Comparison of ENCODE assay signal across 10 cellular contexts in the genomic region with DNA sequence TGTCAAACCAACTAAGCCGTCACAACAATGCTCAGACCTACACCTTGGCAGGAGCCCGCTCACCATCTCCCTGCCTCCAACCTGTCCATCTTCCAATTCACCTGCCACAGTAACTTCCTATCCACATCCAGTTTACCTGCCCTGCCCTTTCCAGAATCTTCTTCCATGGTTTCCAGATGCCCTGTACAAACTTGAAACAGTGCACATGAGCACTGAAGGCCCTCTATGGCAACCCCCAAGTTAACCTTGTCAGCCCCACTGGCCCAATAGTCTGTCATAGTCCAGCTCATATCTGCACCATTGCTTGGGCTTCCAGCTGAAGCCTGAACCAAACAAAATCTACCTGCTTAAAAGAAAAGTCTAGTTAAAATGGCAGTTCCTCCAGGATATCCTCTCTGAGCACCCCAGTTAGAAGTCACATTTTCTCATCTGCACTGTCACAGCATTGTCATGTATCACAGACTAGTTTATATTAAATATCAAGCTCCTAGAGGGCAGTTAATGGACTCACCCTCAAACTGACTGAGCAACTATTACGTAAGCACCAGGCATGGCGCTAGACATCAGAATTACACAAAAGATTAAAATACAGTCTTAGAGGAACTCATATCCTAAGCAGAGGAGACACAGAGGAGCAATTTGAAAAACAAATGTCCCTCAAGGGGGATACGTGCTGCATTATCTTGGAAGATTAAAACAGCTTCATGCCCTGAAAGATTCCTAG. TPM values are rescaled to one million over a fixed set of nuclear protein-coding genes. Genes with fewer than 3 reads are reported as not detected.
DNase-seq lines count a peak whose midpoint lies in the region; ATAC-seq and TF ChIP-seq lines count a peak whose summit lies in the region.
"Had no signal": no experiment of that assay in that cellular context is flagged by ENCODE, and none has a peak within 500 bp of the region (broad histone marks: within the 10 kb centered on the region; RNA-seq: fewer than 3 reads in every experiment).

No MANE protein-coding gene starts in this region.

- H3K4me1 Mint-ChIP-seq in activated CD8-positive, alpha-beta memory T cell treated with anti-CD3 and anti-CD28 coated beads, Interleukin-2, amount 10 ng/mL, durations not matched to agents 7 days and 5 days: peaks cover 78% of the 10 kb centered on the region
- H3K4me1 Mint-ChIP-seq in activated T-helper 1 cell treated with anti-CD3 and anti-CD28 coated beads, Interleukin-12 subunit alpha, Interleukin-12 subunit beta, Interleukin-2, Interleukin-4 antibody, amounts not matched to agents 30 ng/mL and 10 ng/mL and 1 ng/mL, durations not matched to agents 14 hours and 24 hours and 36 hours (ENCODE audit: low read depth): peaks cover 81% of the 10 kb centered on the region

- H3K4me3 Mint-ChIP-seq in activated CD8-positive, alpha-beta memory T cell treated with anti-CD3 and anti-CD28 coated beads, Interleukin-2, amount 10 ng/mL, durations not matched to agents 7 days and 5 days: no peak overlapping the region
- peak overlapping the region; percentile 63 for H3K4me3 Mint-ChIP-seq in activated T-helper 1 cell treated with anti-CD3 and anti-CD28 coated beads, Interleukin-12 subunit alpha, Interleukin-12 subunit beta, Interleukin-2, Interleukin-4 antibody, amounts not matched to agents 30 ng/mL and 10 ng/mL and 1 ng/mL, durations not matched to agents 14 hours and 24 hours and 36 hours
- H3K4me3 Mint-ChIP-seq: neural crest cell had no signal

- H3K4me1 ChIP-seq in thoracic aorta (ENCODE audit: control insufficient read depth in 1 of 2, low read depth in 2 of 2): peaks cover 81 to 93% of the 10 kb centered on the region in 2 donors

- H3K9me3 ChIP-seq in thoracic aorta: no peaks in the 10 kb centered on the region

- CTCF ChIA-PET in activated CD8-positive, alpha-beta memory T cell treated with anti-CD3 and anti-CD28 coated beads, Interleukin-2, amount 10 ng/mL, durations not matched to agents 7 days and 5 days (lab: Charles Lee): interaction anchor here (1.0 to 4.3 kb wide), 6 partner anchors 10 to 104 kb away, joined by 3 to 27 read pairs (median 4); no protein-coding TSS in a partner anchor

- no peaks in the 10 kb centered on the region for H3K27me3 ChIP-seq in thoracic aorta (replicated peaks; ENCODE audit: insufficient read depth)

- no peak overlapping the region for H3K4me3 ChIP-seq in thoracic aorta

- no peaks in the 10 kb centered on the region for H3K27me3 Mint-ChIP-seq in activated CD8-positive, alpha-beta memory T cell treated with anti-CD3 and anti-CD28 coated beads, Interleukin-2, amount 10 ng/mL, durations not matched to agents 7 days and 5 days
- H3K27me3 Mint-ChIP-seq in activated T-helper 1 cell treated with anti-CD3 and anti-CD28 coated beads, Interleukin-12 subunit alpha, Interleukin-12 subunit beta, Interleukin-2, Interleukin-4 antibody, amounts not matched to agents 30 ng/mL and 10 ng/mL and 1 ng/mL, durations not matched to agents 14 hours and 24 hours and 36 hours (ENCODE audit: insufficient read depth): no peaks in the 10 kb centered on the region

- H3K27ac ChIP-seq in thoracic aorta: peak overlapping the region; percentile 42 to 50

- H3K27ac Mint-ChIP-seq in activated CD8-positive, alpha-beta memory T cell treated with anti-CD3 and anti-CD28 coated beads, Interleukin-2, amount 10 ng/mL, durations not matched to agents 7 days and 5 days: peak overlapping the region; percentile 85
- peak overlapping the region; percentile 86 for H3K27ac Mint-ChIP-seq in activated T-helper 1 cell treated with anti-CD3 and anti-CD28 coated beads, Interleukin-12 subunit alpha, Interleukin-12 subunit beta, Interleukin-2, Interleukin-4 antibody, amounts not matched to agents 30 ng/mL and 10 ng/mL and 1 ng/mL, durations not matched to agents 14 hours and 24 hours and 36 hours

- no peaks in the 10 kb centered on the region for H3K9me3 Mint-ChIP-seq in activated CD8-positive, alpha-beta memory T cell treated with anti-CD3 and anti-CD28 coated beads, Interleukin-2, amount 10 ng/mL, durations not matched to agents 7 days and 5 days (ENCODE audit: low read depth)
- no peaks in the 10 kb centered on the region for H3K9me3 Mint-ChIP-seq in activated T-helper 1 cell treated with anti-CD3 and anti-CD28 coated beads, Interleukin-12 subunit alpha, Interleukin-12 subunit beta, Interleukin-2, Interleukin-4 antibody, amounts not matched to agents 30 ng/mL and 10 ng/mL and 1 ng/mL, durations not matched to agents 14 hours and 24 hours and 36 hours
- H3K9me3 Mint-ChIP-seq: neural crest cell had no signal

- no peaks in the 10 kb centered on the region for H3K36me3 ChIP-seq in thoracic aorta

- no peak for DNase-seq in activated CD8-positive, alpha-beta memory T cell treated with anti-CD3 and anti-CD28 coated beads, Interleukin-2, amount 10 ng/mL, durations not matched to agents 7 days and 5 days
- no peak for DNase-seq in activated CD8-positive, alpha-beta memory T cell treated with anti-CD3 and anti-CD28 coated beads, Interleukin-2, amount 50 U/mL, for 4 hours
- no peak for DNase-seq in activated T-helper 1 cell treated with anti-CD3 and anti-CD28 coated beads, Interleukin-12 subunit alpha, Interleukin-12 subunit beta, Interleukin-2, Interleukin-4 antibody, amounts not matched to agents 30 ng/mL and 10 ng/mL and 1 ng/mL, durations not matched to agents 14 hours and 24 hours and 36 hours (ENCODE audit: low spot score)
- DNase-seq in iris pigment epithelial cell (ENCODE audit: low read depth) (peak; percentile 32), thoracic aorta (ENCODE audit: low spot score) (no peak), NCI-H526 (lab: John Stamatoyannopoulos, UW) (no peak), DMS79 treated with DMSO at 0.1 percent for 48 hours (lab: John Stamatoyannopoulos, UW) (no peak)
- DNase-seq: NCI-H2107 had no signal

- H3K36me3 Mint-ChIP-seq in activated CD8-positive, alpha-beta memory T cell treated with anti-CD3 and anti-CD28 coated beads, Interleukin-2, amount 10 ng/mL, durations not matched to agents 7 days and 5 days: peaks cover 43% of the 10 kb centered on the region
- peaks cover 37% of the 10 kb centered on the region for H3K36me3 Mint-ChIP-seq in activated T-helper 1 cell treated with anti-CD3 and anti-CD28 coated beads, Interleukin-12 subunit alpha, Interleukin-12 subunit beta, Interleukin-2, Interleukin-4 antibody, amounts not matched to agents 30 ng/mL and 10 ng/mL and 1 ng/mL, durations not matched to agents 14 hours and 24 hours and 36 hours (ENCODE audit: low read depth)

- no peak for ATAC-seq in activated CD8-positive, alpha-beta memory T cell treated with anti-CD3 and anti-CD28 coated beads, Interleukin-2, amount 10 ng/mL, durations not matched to agents 7 days and 5 days
- no peak for ATAC-seq in thoracic aorta (ENCODE audit: insufficient number of reproducible peaks, low FRiP score, low read depth)
- no peak for ATAC-seq in HG03521 (IDR thresholded peaks at IDR 0.05; ENCODE audit: unreplicated experiment)

- intact Hi-C loops in activated T-helper 1 cell treated with anti-CD3 and anti-CD28 coated beads, Interleukin-12 subunit alpha, Interleukin-12 subunit beta, Interleukin-2, Interleukin-4 antibody, amounts not matched to agents 30 ng/mL and 10 ng/mL and 1 ng/mL, durations not matched to agents 14 hours and 24 hours and 36 hours (cut with micrococcal nuclease): loop anchor here (1.0 kb wide), 2 partner anchors 9 to 11 kb away; no protein-coding TSS in a partner anchor

- no peak for TF ChIP-seq CTCF in thoracic aorta (IDR thresholded peaks at IDR 0.05)

RNA-seq across cellular contexts. Expression of a gene that starts 11.6 kb away (rescaled TPM):
- total RNA-seq in activated CD8-positive, alpha-beta memory T cell treated with anti-CD3 and anti-CD28 coated beads, Interleukin-2, amount 10 ng/mL, durations not matched to agents 7 days and 5 days: 10 to 100 TPM; 56.5 to 58.9 TPM
- 68.2 and 71.2 TPM in 2 replicates for total RNA-seq in activated T-helper 1 cell treated with anti-CD3 and anti-CD28 coated beads, Interleukin-12 subunit alpha, Interleukin-12 subunit beta, Interleukin-2, Interleukin-4 antibody, amounts not matched to agents 30 ng/mL and 10 ng/mL and 1 ng/mL, durations not matched to agents 14 hours and 24 hours and 36 hours
- 100 to 1,000 TPM in 1 of 2 donors, 10 to 100 TPM in 1; 64.3 to 155 TPM for total RNA-seq in thoracic aorta

RNA-seq across cellular contexts. Expression of a gene that starts 40.4 kb away (rescaled TPM):
- 100 to 1,000 TPM; 298 to 320 TPM for total RNA-seq in activated CD8-positive, alpha-beta memory T cell treated with anti-CD3 and anti-CD28 coated beads, Interleukin-2, amount 10 ng/mL, durations not matched to agents 7 days and 5 days
- total RNA-seq in activated T-helper 1 cell treated with anti-CD3 and anti-CD28 coated beads, Interleukin-12 subunit alpha, Interleukin-12 subunit beta, Interleukin-2, Interleukin-4 antibody, amounts not matched to agents 30 ng/mL and 10 ng/mL and 1 ng/mL, durations not matched to agents 14 hours and 24 hours and 36 hours: 326 and 333 TPM in 2 replicates
- total RNA-seq in thoracic aorta: 10 to 100 TPM; 60.1 to 98.4 TPM
